Comparison of ENCODE assay signal across 8 cellular contexts in the genomic region with DNA sequence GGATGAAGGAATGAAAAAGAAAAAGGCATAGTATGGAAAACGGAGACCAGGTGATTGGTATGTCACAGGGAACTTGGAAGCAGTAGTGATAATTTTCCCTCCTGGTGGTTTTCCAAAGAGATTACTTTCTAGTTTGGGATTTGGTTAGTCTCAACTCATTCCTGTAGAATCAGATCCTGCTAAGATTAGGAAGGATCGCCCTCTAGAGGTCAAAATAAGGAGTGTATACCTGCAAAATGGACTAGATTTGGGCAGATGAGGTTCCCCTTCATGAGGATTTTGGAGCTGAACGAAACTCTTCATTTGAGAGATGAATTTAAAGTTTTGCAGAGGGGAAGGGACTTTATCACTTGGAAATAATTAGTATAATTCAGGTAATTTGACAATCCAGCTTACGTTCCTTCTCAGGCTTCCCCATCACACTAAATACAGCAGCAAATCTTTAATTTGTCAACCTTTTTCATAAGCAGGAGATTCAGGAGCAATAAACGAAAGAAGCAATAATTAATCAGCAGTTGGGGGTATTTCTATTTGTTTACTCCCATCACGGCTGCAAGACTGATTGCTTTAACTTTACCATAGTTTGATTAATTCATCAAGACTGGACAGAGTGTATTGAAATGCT.
A peak's percentile ranks its signal among the peaks of the same experiment; 100 is the strongest.
DNase-seq lines count a peak whose midpoint lies in the region; ATAC-seq and TF ChIP-seq lines count a peak whose summit lies in the region.

No MANE protein-coding gene starts in this region.

- H3K27ac Mint-ChIP-seq in type B pancreatic cell = no peak overlapping the region

- no peaks in the 10 kb centered on the region for H3K4me1 Mint-ChIP-seq in type B pancreatic cell (ENCODE audit: unreplicated experiment)

- TF ChIP-seq CTCF in GM13977 (IDR thresholded peaks at IDR 0.05; ENCODE audit: extremely low read depth, insufficient read depth, missing control alignments) (peak; percentile 78), type B pancreatic cell (conservative IDR thresholded peaks at IDR 0.05) (peak; percentile 90)

- peak; percentile 75 for DNase-seq in Ammon's horn (ENCODE audit: low spot score)
- DNase-seq in GM13977 (ENCODE audit: low spot score) = peak; percentile 69
- DNase-seq in NCI-H82 treated with DMSO at 0.1 percent for 48 hours (lab: John Stamatoyannopoulos, UW; ENCODE audit: unreplicated experiment) = peak; percentile 43
- DNase-seq in cerebellar cortex (ENCODE audit: low spot score) = peak; percentile 73
- DNase-seq in left kidney (ENCODE audit: low read depth, low spot score) = peak; percentile 73
- no peak for DNase-seq in type B pancreatic cell (ENCODE audit: extremely low spot score, unreplicated experiment)

- no peaks in the 10 kb centered on the region for H3K27me3 Mint-ChIP-seq in type B pancreatic cell

- in situ Hi-C loops in GM13977 (cut with MboI; ENCODE audit: low pct_unique_long_range_greater_than_20kb, low sequenced_read_pairs, unreplicated experiment) = no loop called here

- ATAC-seq in HG03442 (IDR thresholded peaks at IDR 0.05; ENCODE audit: unreplicated experiment) (peak; percentile 68), GM18873 (IDR thresholded peaks at IDR 0.05; ENCODE audit: low FRiP score, unreplicated experiment) (no peak)

- no peaks in the 10 kb centered on the region for H3K36me3 Mint-ChIP-seq in type B pancreatic cell

- no peak overlapping the region for H3K4me3 Mint-ChIP-seq in type B pancreatic cell

- peaks cover 5% of the 10 kb centered on the region for H3K9me3 Mint-ChIP-seq in type B pancreatic cell
